ENCODE assay signal across 8 cellular contexts in the genomic region with DNA sequence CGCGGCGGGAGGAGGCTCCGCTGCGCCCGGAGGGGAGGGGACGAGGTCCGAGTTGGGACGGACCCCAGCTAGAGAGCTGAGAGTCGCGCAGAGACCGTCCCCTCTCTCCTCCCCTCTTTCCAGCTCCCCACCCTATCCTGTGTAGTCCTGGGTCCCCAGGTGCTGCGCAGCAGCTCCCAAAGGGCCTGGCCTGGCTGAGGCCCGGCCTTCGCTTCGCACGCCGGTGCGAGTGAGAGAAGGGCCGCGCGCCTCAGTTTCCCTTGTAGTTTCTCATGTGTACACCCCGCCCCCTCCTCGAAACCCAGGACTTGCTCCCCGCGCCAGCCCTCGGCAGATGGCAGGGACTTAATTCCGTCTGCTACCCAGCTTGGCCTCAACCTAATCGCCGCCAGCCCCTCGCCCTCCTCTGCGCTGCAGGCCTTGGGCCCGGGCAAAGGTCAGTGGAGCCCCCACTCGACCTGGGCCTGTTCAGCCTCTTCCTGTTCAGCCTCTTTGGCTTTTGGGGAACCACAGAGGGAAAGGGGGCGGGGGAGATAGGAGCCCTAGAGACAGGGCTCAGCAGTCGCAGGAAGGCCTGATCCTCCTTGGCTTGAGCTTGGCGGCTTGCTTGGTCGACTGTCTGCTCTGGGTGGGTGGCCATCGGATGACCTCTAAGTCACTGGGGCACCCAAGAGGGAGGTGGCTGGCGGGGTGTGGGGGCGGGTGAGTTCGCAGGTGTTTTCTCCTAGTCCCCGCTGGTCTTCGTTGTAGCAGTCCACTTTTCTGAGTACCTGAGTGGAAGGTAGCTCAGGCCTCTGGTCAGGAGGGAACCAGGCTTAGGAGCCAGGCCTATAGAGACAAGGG. TPM values are rescaled to one million over a fixed set of nuclear protein-coding genes. Genes with fewer than 3 reads are reported as not detected.
DNase-seq lines count a peak whose midpoint lies in the region; ATAC-seq and TF ChIP-seq lines count a peak whose summit lies in the region.

No MANE protein-coding gene starts in this region.

- H3K27ac Mint-ChIP-seq in activated naive CD4-positive, alpha-beta T cell treated with anti-CD3 and anti-CD28 coated beads, Interleukin-2, amount 50 U/mL, for 72 hours = peak overlapping the region; percentile 57 to 99
- peak overlapping the region; percentile 97 for H3K27ac Mint-ChIP-seq in progenitor cell of endocrine pancreas

- peaks cover 16% of the 10 kb centered on the region for H3K4me1 Mint-ChIP-seq in progenitor cell of endocrine pancreas (ENCODE audit: low read depth)

- no peaks in the 10 kb centered on the region for H3K9me3 Mint-ChIP-seq in activated naive CD4-positive, alpha-beta T cell treated with anti-CD3 and anti-CD28 coated beads, Interleukin-2, amount 50 U/mL, for 72 hours
- no peaks in the 10 kb centered on the region for H3K9me3 Mint-ChIP-seq in progenitor cell of endocrine pancreas (ENCODE audit: low read depth)

- no peak for ATAC-seq in activated naive CD4-positive, alpha-beta T cell treated with anti-CD3 and anti-CD28 coated beads, Interleukin-2, amount 50 U/mL, for 72 hours
- peak; percentile 0 for ATAC-seq in left cardiac atrium
- no peak for ATAC-seq in HG03432 (IDR thresholded peaks at IDR 0.05; ENCODE audit: unreplicated experiment)
- ATAC-seq in HG02678 (IDR thresholded peaks at IDR 0.05; ENCODE audit: unreplicated experiment) = no peak

- H3K4me3 Mint-ChIP-seq in progenitor cell of endocrine pancreas (ENCODE audit: low read depth) = peak overlapping the region; percentile 99

- H3K27me3 Mint-ChIP-seq in progenitor cell of endocrine pancreas = no peaks in the 10 kb centered on the region

- TF ChIP-seq CTCF in progenitor cell of endocrine pancreas (IDR thresholded peaks at IDR 0.05; ENCODE audit: unreplicated experiment) = no peak

- DNase-seq in stimulated activated CD4-positive, alpha-beta T cell treated with anti-CD3 and anti-CD28 coated beads, Interleukin-2, amount 100 ng/mL, for 24 hours = peak; percentile 26 to 37
- no peak for DNase-seq in stimulated activated CD4-positive, alpha-beta T cell treated with anti-CD3 and anti-CD28 coated beads, Interleukin-12 subunit alpha, Interleukin-12 subunit beta, amount 100 ng/mL, for 4 hours
- DNase-seq in NCI-H82 (lab: John Stamatoyannopoulos, UW) (peak; percentile 88), left cardiac atrium (peak; percentile 44), progenitor cell of endocrine pancreas (ENCODE audit: low spot score, unreplicated experiment) (peak; percentile 32)
- peak in 1 of 2 donors; percentile 26 for DNase-seq in activated naive CD4-positive, alpha-beta T cell treated with anti-CD3 and anti-CD28 coated beads, Interleukin-2, amount 50 U/mL, for 72 hours (ENCODE audit: low spot score in 2 of 2)

- intact Hi-C loops in left cardiac atrium (cut with DNase I) = no loop called here

- peaks cover 6 to 19% of the 10 kb centered on the region in 2 donors for H3K36me3 Mint-ChIP-seq in activated naive CD4-positive, alpha-beta T cell treated with anti-CD3 and anti-CD28 coated beads, Interleukin-2, amount 50 U/mL, for 72 hours
- H3K36me3 Mint-ChIP-seq in progenitor cell of endocrine pancreas (ENCODE audit: insufficient read depth) = peaks cover 5% of the 10 kb centered on the region

RNA-seq across cellular contexts. Expression of a gene that starts 1.0 kb away (rescaled TPM):
- total RNA-seq in activated naive CD4-positive, alpha-beta T cell treated with anti-CD3 and anti-CD28 coated beads, Interleukin-2, amount 50 U/mL, for 72 hours = 10 to 100 TPM; 28.0 to 29.0 TPM
- total RNA-seq in left cardiac atrium = 10 to 100 TPM; 12.8 to 15.6 TPM
- total RNA-seq in progenitor cell of endocrine pancreas = 43.0 and 45.0 TPM in 2 replicates

RNA-seq across cellular contexts. Expression of a gene that starts 28.6 kb away (rescaled TPM):
- 100 to 1,000 TPM; 185 to 189 TPM for total RNA-seq in activated naive CD4-positive, alpha-beta T cell treated with anti-CD3 and anti-CD28 coated beads, Interleukin-2, amount 50 U/mL, for 72 hours
- total RNA-seq in left cardiac atrium (100 to 1,000 TPM; 134 to 136 TPM), progenitor cell of endocrine pancreas (163 and 177 TPM in 2 replicates)

RNA-seq across cellular contexts. Expression of a gene that starts 44.1 kb away (rescaled TPM):
- 10 to 100 TPM; 55.0 to 75.3 TPM for total RNA-seq in activated naive CD4-positive, alpha-beta T cell treated with anti-CD3 and anti-CD28 coated beads, Interleukin-2, amount 50 U/mL, for 72 hours
- total RNA-seq in left cardiac atrium = 10 to 100 TPM; 46.3 to 49.4 TPM
- total RNA-seq in progenitor cell of endocrine pancreas = 52.1 and 55.1 TPM in 2 replicates

Comparison
In these comparisons a context has a peak if more than half of its experiments do, and no peak if none do; other contexts are left out.
1. ATAC-seq: peak in left cardiac atrium (2 of 2); none in activated naive CD4-positive, alpha-beta T cell treated with anti-CD3 and anti-CD28 coated beads, Interleukin-2, amount 50 U/mL, for 72 hours (0 of 2), HG03432 (single experiment) and HG02678 (single experiment).